34 cellular contexts compared by ENCODE assay signal in the genomic region with DNA sequence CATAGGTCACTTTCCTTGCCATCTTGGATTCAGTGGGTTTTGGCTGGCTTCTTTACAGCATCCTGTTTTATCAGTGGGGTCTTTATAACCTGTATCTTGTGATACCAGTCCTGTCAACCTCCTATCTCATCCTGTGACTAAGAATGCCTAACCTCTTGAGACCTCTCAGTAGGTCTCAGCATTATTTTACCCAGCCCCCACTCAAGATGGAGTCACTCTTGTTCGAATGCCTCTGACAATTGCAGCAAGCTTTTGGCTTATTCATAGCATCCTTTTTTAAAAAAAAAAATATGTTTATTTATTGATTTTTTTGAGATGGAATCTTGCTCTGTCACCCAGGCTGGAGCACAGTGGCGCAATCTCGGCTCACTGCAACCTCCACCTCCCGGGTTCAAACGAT.
"Had no signal": no experiment of that assay in that cellular context is flagged by ENCODE, and none has a peak within 500 bp of the region (broad histone marks: within the 10 kb centered on the region; RNA-seq: fewer than 3 reads in every experiment).

No MANE protein-coding gene starts in this region.

- H3K27ac Mint-ChIP-seq: activated B cell treated with CpG ODN at 0.5 μM for 24 hours; activated CD4-positive, alpha-beta memory T cell treated with anti-CD3 and anti-CD28 coated beads for 36 hours; activated CD4-positive, alpha-beta T cell treated with anti-CD3 and anti-CD28 coated beads, Interleukin-2, amount 10 ng/mL, durations not matched to agents 24 days and 14 days; activated naive CD4-positive, alpha-beta T cell treated with anti-CD3 and anti-CD28 coated beads for 36 hours; activated naive CD4-positive, alpha-beta T cell treated with anti-CD3 and anti-CD28 coated beads, Interleukin-2, amount 50 U/mL, for 72 hours; activated T-cell treated with anti-CD3 and anti-CD28 coated beads, Interleukin-2, amount 50 U/mL, for 72 hours; activated T-helper 17 cell treated with anti-CD3 and anti-CD28 coated beads, Interleukin-2, amount 50 U/mL, for 72 hours; T-helper 1 cell treated with Interleukin-12 subunit alpha and Interleukin-12 subunit beta and Interleukin-4 antibody, amounts not matched to agents 30 μg/mL and 1 μg/mL, for 36 hours; T-helper 2 cell treated with Interferon-gamma antibody and Interleukin-4, amounts not matched to agents 5 μg/mL and 100 μg/mL, for 36 hours had no signal

- ATAC-seq: activated CD8-positive, alpha-beta T cell treated with anti-CD3 and anti-CD28 coated beads for 36 hours; activated naive CD4-positive, alpha-beta T cell treated with anti-CD3 and anti-CD28 coated beads, Interleukin-2, amount 50 U/mL, for 72 hours; activated T-cell treated with anti-CD3 and anti-CD28 coated beads, Interleukin-2, amount 50 U/mL, for 4 hours; activated T-cell treated with anti-CD3 and anti-CD28 coated beads, Interleukin-2, amount 50 U/mL, for 72 hours; activated T-helper 17 cell treated with anti-CD3 and anti-CD28 coated beads, Interleukin-2, amount 50 U/mL, for 72 hours had no signal

- DNase-seq: activated B cell treated with CpG ODN at 0.5 μM for 24 hours; activated CD4-positive, alpha-beta memory T cell treated with anti-CD3 and anti-CD28 coated beads for 36 hours; activated CD4-positive, alpha-beta T cell treated with anti-CD3 and anti-CD28 coated beads for 4 hours; activated CD4-positive, alpha-beta T cell treated with anti-CD3 and anti-CD28 coated beads, Interleukin-2, amount 10 ng/mL, durations not matched to agents 24 days and 14 days; activated CD4-positive, alpha-beta T cell treated with anti-CD3 and anti-CD28 coated beads, Interleukin-2, amount 50 U/mL, for 1 hour; activated CD4-positive, alpha-beta T cell treated with anti-CD3 and anti-CD28 coated beads, Interleukin-2, amount 50 U/mL, for 4 hours; activated CD4-positive, CD25-positive, alpha-beta regulatory T cell treated with anti-CD3 and anti-CD28 coated beads, Interleukin-2, amount 50 U/mL, for 72 hours; activated CD8-positive, alpha-beta memory T cell treated with anti-CD3 and anti-CD28 coated beads, Interleukin-2, amount 50 U/mL, for 4 hours; activated CD8-positive, alpha-beta T cell treated with anti-CD3 and anti-CD28 coated beads for 36 hours; activated effector memory CD4-positive, alpha-beta T cell treated with anti-CD3 and anti-CD28 coated beads, Interleukin-2, amount 50 U/mL, for 16 hours; activated gamma-delta T cell treated with Interleukin-2 at 50 U/mL for 16 hours; activated naive CD4-positive, alpha-beta T cell; activated naive CD4-positive, alpha-beta T cell treated with anti-CD3 and anti-CD28 coated beads for 36 hours; activated naive CD4-positive, alpha-beta T cell treated with anti-CD3 and anti-CD28 coated beads, Interleukin-2, amount 50 U/mL, for 16 hours; activated naive CD8-positive, alpha-beta T cell treated with anti-CD3 and anti-CD28 coated beads for 36 hours; activated T-cell treated with anti-CD3 and anti-CD28 coated beads for 4 hours; activated T-cell treated with anti-CD3 and anti-CD28 coated beads, Interleukin-2, amount 50 U/mL, for 1 hour; activated T-cell treated with anti-CD3 and anti-CD28 coated beads, Interleukin-2, amount 50 U/mL, for 4 hours; activated T-cell treated with anti-CD3 and anti-CD28 coated beads, Interleukin-2, amount 50 U/mL, for 72 hours; adrenal gland; amniotic stem cell; aorta; caudate nucleus; cerebellar nuclear complex; T-helper 2 cell; T-helper 9 cell had no signal

- H3K4me3 Mint-ChIP-seq: activated B cell treated with CpG ODN at 0.5 μM for 24 hours; activated CD4-positive, alpha-beta memory T cell treated with anti-CD3 and anti-CD28 coated beads for 36 hours; activated CD4-positive, alpha-beta T cell treated with anti-CD3 and anti-CD28 coated beads, Interleukin-2, amount 10 ng/mL, durations not matched to agents 24 days and 14 days; activated CD8-positive, alpha-beta T cell treated with anti-CD3 and anti-CD28 coated beads for 36 hours; activated naive CD4-positive, alpha-beta T cell treated with anti-CD3 and anti-CD28 coated beads for 36 hours; activated naive CD8-positive, alpha-beta T cell treated with anti-CD3 and anti-CD28 coated beads for 36 hours; activated T-cell treated with anti-CD3 and anti-CD28 coated beads, Interleukin-2, amount 50 U/mL, for 4 hours; activated T-cell treated with anti-CD3 and anti-CD28 coated beads, Interleukin-2, amount 50 U/mL, for 72 hours; activated T-helper 1 cell treated with anti-CD3 and anti-CD28 coated beads, Interleukin-12 subunit alpha, Interleukin-12 subunit beta, Interleukin-2, Interleukin-4 antibody, amounts not matched to agents 30 ng/mL and 10 ng/mL and 1 ng/mL, durations not matched to agents 14 hours and 24 hours and 36 hours; central memory CD8-positive, alpha-beta T cell; T-helper 1 cell treated with Interleukin-12 subunit alpha and Interleukin-12 subunit beta and Interleukin-4 antibody, amounts not matched to agents 30 μg/mL and 1 μg/mL, for 36 hours; T-helper 2 cell treated with Interferon-gamma antibody and Interleukin-4, amounts not matched to agents 5 μg/mL and 100 μg/mL, for 36 hours had no signal

- H3K27me3 ChIP-seq: adrenal gland, cardiac muscle cell had no signal

- H3K36me3 Mint-ChIP-seq: activated CD4-positive, alpha-beta memory T cell treated with anti-CD3 and anti-CD28 coated beads for 36 hours had no signal

- H3K27ac ChIP-seq: adrenal gland, cardiac muscle cell, VCaP had no signal

- H3K4me1 ChIP-seq: adrenal gland had no signal

- H3K9me3 Mint-ChIP-seq: activated B cell treated with CpG ODN at 0.5 μM for 24 hours; activated CD4-positive, alpha-beta memory T cell treated with anti-CD3 and anti-CD28 coated beads for 36 hours; activated CD8-positive, alpha-beta T cell treated with anti-CD3 and anti-CD28 coated beads for 36 hours; activated naive CD4-positive, alpha-beta T cell treated with anti-CD3 and anti-CD28 coated beads for 36 hours; activated naive CD8-positive, alpha-beta T cell treated with anti-CD3 and anti-CD28 coated beads for 36 hours; activated T-cell treated with anti-CD3 and anti-CD28 coated beads, Interleukin-2, amount 50 U/mL, for 4 hours; activated T-cell treated with anti-CD3 and anti-CD28 coated beads, Interleukin-2, amount 50 U/mL, for 72 hours; activated T-helper 1 cell treated with anti-CD3 and anti-CD28 coated beads, Interleukin-12 subunit alpha, Interleukin-12 subunit beta, Interleukin-2, Interleukin-4 antibody, amounts not matched to agents 30 ng/mL and 10 ng/mL and 1 ng/mL, durations not matched to agents 14 hours and 24 hours and 36 hours; central memory CD8-positive, alpha-beta T cell; T-helper 1 cell treated with Interleukin-12 subunit alpha and Interleukin-12 subunit beta and Interleukin-4 antibody, amounts not matched to agents 30 μg/mL and 1 μg/mL, for 36 hours; T-helper 2 cell treated with Interferon-gamma antibody and Interleukin-4, amounts not matched to agents 5 μg/mL and 100 μg/mL, for 36 hours had no signal

- H3K36me3 ChIP-seq: adrenal gland, cardiac muscle cell had no signal

- H3K9me3 ChIP-seq: adrenal gland had no signal

- H3K4me3 ChIP-seq: adrenal gland, cardiac muscle cell had no signal
